ENCODE assay signal across 1 cellular context in the genomic region with DNA sequence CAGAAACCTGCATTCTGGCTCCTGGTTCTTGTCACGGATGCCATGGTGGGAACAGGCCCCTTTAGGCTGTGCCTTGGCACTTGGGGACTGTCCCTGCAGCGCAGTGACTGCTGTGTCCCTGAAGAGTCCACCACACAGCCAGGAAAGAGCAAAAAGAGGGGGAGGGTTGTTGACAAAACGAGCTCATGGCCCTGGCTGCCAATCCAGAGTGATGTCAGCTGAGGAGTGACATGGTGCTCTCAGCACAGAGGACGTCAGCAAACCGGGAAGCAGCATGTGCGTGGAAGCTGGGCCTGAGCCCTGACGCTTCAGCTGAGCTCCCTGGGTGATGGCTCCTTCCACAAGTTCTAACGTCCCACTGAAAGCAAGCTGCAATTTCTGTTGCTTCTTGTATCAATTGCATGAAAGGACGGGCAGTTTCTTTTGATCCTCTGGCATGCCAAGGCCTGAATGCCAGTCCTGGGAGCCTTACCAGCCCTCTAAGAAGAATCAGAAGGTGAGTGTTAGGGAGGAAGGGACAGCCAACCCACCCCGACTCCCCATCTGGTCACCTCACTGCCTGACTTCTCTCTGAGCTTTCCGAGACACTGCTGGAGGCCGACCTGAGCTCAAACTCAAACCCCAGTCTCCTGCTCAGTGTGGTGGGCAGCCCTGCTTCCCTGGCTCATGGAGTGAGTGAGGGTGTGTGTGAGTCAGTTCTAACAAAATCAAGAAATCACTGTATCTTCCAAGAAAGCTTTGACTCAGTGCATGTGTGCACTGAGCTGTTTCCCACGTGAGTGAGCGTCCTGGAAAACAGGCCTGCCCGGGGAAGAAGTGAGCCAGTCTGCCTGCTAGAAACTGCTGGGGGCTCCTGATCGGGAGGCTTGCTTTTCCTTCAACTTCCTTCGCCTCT.
A peak's percentile ranks its signal among the peaks of the same experiment; 100 is the strongest.
TF ChIP-seq lines count a peak whose summit lies in the region.

No MANE protein-coding gene starts in this region.

TF ChIP-seq in HepG2, 621 proteins besides CTCF, POLR2A, EP300 and RAD21 (continued from another document):
- TF ChIP-seq KDM2A (CRISPR knock-in tag; IDR thresholded peaks at IDR 0.05; ENCODE audit: borderline replicate concordance, low read depth) (0 out of 2 replicates have a peak, but pooled peaks have one; percentile 43), ZNF891 (CRISPR knock-in tag; IDR thresholded peaks at IDR 0.05) (0 out of 2 replicates have a peak, but pooled peaks have one; percentile 13), MXI1 (IDR thresholded peaks at IDR 0.05; ENCODE audit: borderline replicate concordance, low read depth, low read length) (0 out of 3 replicates have a peak, but pooled peaks have one; percentile 44), XRCC5 (optimal IDR thresholded peaks at IDR 0.05; ENCODE audit: low read length) (peak; percentile 37), CREB1 (IDR thresholded peaks at IDR 0.05) (peak; percentile 76), CREB1 (CRISPR knock-in tag; IDR thresholded peaks at IDR 0.05) (peak; percentile 37; the same call in 1 of the 2 replicates), GATAD1 (CRISPR knock-in tag; IDR thresholded peaks at IDR 0.05) (0 out of 2 replicates have a peak, but pooled peaks have one; percentile 16), SALL1 (CRISPR knock-in tag; IDR thresholded peaks at IDR 0.05) (peak; percentile 31; the same call in 1 of the 2 replicates)
TF ChIP-seq in HepG2: peak in this region for 50.
